Comparison of ENCODE assay signal across 9 cellular contexts in genomic region chr1:47175227-47175934, GRCh38. TPM values are rescaled to one million over a fixed set of nuclear protein-coding genes. Genes with fewer than 3 reads are reported as not detected.
DNase-seq lines count a peak whose midpoint lies in the region; ATAC-seq and TF ChIP-seq lines count a peak whose summit lies in the region.
"Had no signal": no experiment of that assay in that cellular context is flagged by ENCODE, and none has a peak within 500 bp of the region (broad histone marks: within the 10 kb centered on the region; RNA-seq: fewer than 3 reads in every experiment).

No MANE protein-coding gene starts in this region.

- no peak overlapping the region for H3K27ac Mint-ChIP-seq in activated naive CD4-positive, alpha-beta T cell treated with anti-CD3 and anti-CD28 coated beads, Interleukin-2, amount 10 ng/mL, durations not matched to agents 7 days and 5 days

- peaks cover 40% of the 10 kb centered on the region for H3K27me3 Mint-ChIP-seq in activated naive CD4-positive, alpha-beta T cell treated with anti-CD3 and anti-CD28 coated beads, Interleukin-2, amount 10 ng/mL, durations not matched to agents 7 days and 5 days

- no peak overlapping the region for H2AFZ ChIP-seq in OCI-LY3 (ENCODE audit: low read depth, low read length)
- no peak overlapping the region for H2AFZ ChIP-seq in parathyroid adenoma

- H3K36me3 Mint-ChIP-seq in activated naive CD4-positive, alpha-beta T cell treated with anti-CD3 and anti-CD28 coated beads, Interleukin-2, amount 10 ng/mL, durations not matched to agents 7 days and 5 days = no peaks in the 10 kb centered on the region

- no peaks in the 10 kb centered on the region for H4K20me1 ChIP-seq in OCI-LY3 (ENCODE audit: insufficient read depth, low read length)

- TF ChIP-seq CTCF in GM12874 (IDR thresholded peaks at IDR 0.05; ENCODE audit: insufficient read depth, low read depth, low read length) = peak; percentile 99
- peak; percentile 61 for TF ChIP-seq CTCF in OCI-LY3 (IDR thresholded peaks at IDR 0.05; ENCODE audit: low read depth, low read length)
- peak; percentile 80 for TF ChIP-seq CTCF in parathyroid adenoma (IDR thresholded peaks at IDR 0.05)

- ATAC-seq in GM19023 (IDR thresholded peaks at IDR 0.05; ENCODE audit: unreplicated experiment) = no peak

- in situ Hi-C loops in ACHN (cut with HindIII; ENCODE audit: low pct_ligation_motif_present, low pct_unique_long_range_greater_than_20kb, low sequenced_read_pairs) = no loop called here

- H3K4me3 ChIP-seq in OCI-LY3 (ENCODE audit: low read length) = no peak overlapping the region
- H3K4me3 ChIP-seq in parathyroid adenoma (ENCODE audit: low read depth, low read length) = no peak overlapping the region

- peaks cover 4% of the 10 kb centered on the region for H3K4me1 Mint-ChIP-seq in activated naive CD4-positive, alpha-beta T cell treated with anti-CD3 and anti-CD28 coated beads, Interleukin-2, amount 10 ng/mL, durations not matched to agents 7 days and 5 days

- H3K9me3 ChIP-seq in OCI-LY3 (ENCODE audit: insufficient read depth, low read length) = no peaks in the 10 kb centered on the region
- H3K9me3 ChIP-seq in parathyroid adenoma (ENCODE audit: control insufficient read depth, low read length) = no peaks in the 10 kb centered on the region

- intact Hi-C loops in head of caudate nucleus (cut with DNase I) = no loop called here

- H3K9me3 Mint-ChIP-seq in activated naive CD4-positive, alpha-beta T cell treated with anti-CD3 and anti-CD28 coated beads, Interleukin-2, amount 10 ng/mL, durations not matched to agents 7 days and 5 days = no peaks in the 10 kb centered on the region

- H3K27ac ChIP-seq in OCI-LY3 (ENCODE audit: low read length) (no peak overlapping the region), parathyroid adenoma (no peak overlapping the region)

- peaks cover 4% of the 10 kb centered on the region; the same call in 1 of the 2 replicates for H3K4me1 ChIP-seq in OCI-LY3 (ENCODE audit: low read length)
- H3K4me1 ChIP-seq in parathyroid adenoma = no peaks in the 10 kb centered on the region

- no peak overlapping the region for H3K4me3 Mint-ChIP-seq in activated naive CD4-positive, alpha-beta T cell treated with anti-CD3 and anti-CD28 coated beads, Interleukin-2, amount 10 ng/mL, durations not matched to agents 7 days and 5 days

- H3K9ac ChIP-seq in OCI-LY3 (ENCODE audit: low read length) = no peak overlapping the region
- no peak overlapping the region for H3K9ac ChIP-seq in parathyroid adenoma

- H3K79me2 ChIP-seq in OCI-LY3 (ENCODE audit: low read length) = no peaks in the 10 kb centered on the region
- no peaks in the 10 kb centered on the region for H3K79me2 ChIP-seq in parathyroid adenoma

- CTCF ChIA-PET in activated naive CD4-positive, alpha-beta T cell treated with anti-CD3 and anti-CD28 coated beads, Interleukin-2, amount 10 ng/mL, durations not matched to agents 7 days and 5 days (lab: Charles Lee) = interaction anchor here (0.7 to 2.0 kb wide), 14 partner anchors 10 to 274 kb away, joined by 3 to 10 read pairs (median 4); partner anchors contain the start of gene PDZK1IP1

- H3K36me3 ChIP-seq in OCI-LY3 (replicated peaks; ENCODE audit: low read depth, low read length) (no peaks in the 10 kb centered on the region), parathyroid adenoma (ENCODE audit: control insufficient read depth, insufficient read depth, low read length) (no peaks in the 10 kb centered on the region)

- H3K27me3 ChIP-seq in OCI-LY3 (ENCODE audit: low read depth, low read length) = peaks cover 5% of the 10 kb centered on the region
- H3K27me3 ChIP-seq in parathyroid adenoma (ENCODE audit: control insufficient read depth, insufficient read depth, low read length) = no peaks in the 10 kb centered on the region

- H3K4me2 ChIP-seq in OCI-LY3 (ENCODE audit: low read length) (0 out of 2 replicates have a peak overlapping the region, but pooled peaks have one; percentile 19), parathyroid adenoma (ENCODE audit: low read length) (no peak overlapping the region)

- DNase-seq in ACHN (peak; percentile 64), HT-29 (ENCODE audit: low spot score) (peak; percentile 85), head of caudate nucleus (peak in 41 of 42 donors; percentile 22 to 87 (median 69))
- peak; percentile 69 for DNase-seq in activated naive CD4-positive, alpha-beta T cell treated with anti-CD3 and anti-CD28 coated beads, Interleukin-2, amount 10 ng/mL, durations not matched to agents 7 days and 5 days

RNA-seq across cellular contexts. Expression of gene PDZK1IP1, which starts 14.5 kb away (rescaled TPM):
- total RNA-seq in HT-29 (2014; rRNA removed; shearing (Covaris generic)) = 32.9 and 38.0 TPM in 2 replicates

RNA-seq across cellular contexts. Expression of gene CYP4A22, which starts 38.1 kb away (rescaled TPM):
- not detected in 2 replicates for total RNA-seq in HT-29 (2014; rRNA removed; shearing (Covaris generic))
- total RNA-seq: mononuclear cell had no signal

RNA-seq across cellular contexts. Expression of gene TAL1, which starts 56.6 kb away (rescaled TPM):
- not detected in 2 replicates for total RNA-seq in HT-29 (2014; rRNA removed; shearing (Covaris generic))
